Comparison of ENCODE assay signal across 18 cellular contexts in the genomic region with DNA sequence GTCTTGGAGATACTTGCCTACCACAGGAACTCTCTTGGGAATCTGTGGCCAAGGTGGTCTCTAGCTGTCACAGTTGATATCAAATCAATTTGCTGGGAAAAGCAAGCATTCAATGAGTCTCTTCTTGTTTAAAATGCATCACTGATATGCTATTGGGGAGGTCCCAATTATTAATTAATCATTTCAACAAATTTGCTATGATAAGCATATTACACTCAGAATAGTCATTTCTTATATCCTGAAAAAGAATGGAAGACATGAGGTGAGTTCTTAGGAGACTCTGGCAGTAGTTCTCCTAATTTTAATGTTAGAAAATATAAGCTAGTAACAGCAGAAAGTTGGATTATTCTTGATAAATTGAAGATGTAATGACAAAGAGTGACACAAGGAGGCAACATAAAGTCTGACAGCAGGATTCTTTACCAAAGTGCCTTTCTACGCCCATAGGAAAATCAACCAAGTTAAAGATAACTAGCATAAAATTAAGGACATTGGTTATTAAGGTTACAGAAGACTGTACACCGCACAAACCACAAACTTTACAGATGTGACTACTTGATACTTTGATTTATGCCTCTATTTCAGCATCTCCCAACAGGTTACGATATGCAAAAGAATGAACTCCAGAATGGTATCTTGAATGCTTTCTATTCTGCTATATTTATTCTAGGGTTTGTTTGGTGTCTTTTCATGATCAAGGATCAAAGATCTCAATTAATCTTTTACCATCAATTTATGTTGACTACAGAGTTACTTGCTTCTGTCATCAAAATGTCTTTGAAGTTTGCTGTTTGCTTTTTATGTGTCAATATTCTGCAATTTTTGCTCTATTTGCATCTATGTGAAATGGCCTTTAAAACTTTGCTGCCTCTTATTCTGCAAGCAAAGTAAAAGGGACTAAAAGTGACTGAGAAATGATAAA.
DNase-seq lines count a peak whose midpoint lies in the region; ATAC-seq, FAIRE-seq and TF ChIP-seq lines count a peak whose summit lies in the region.
"Had no signal": no experiment of that assay in that cellular context is flagged by ENCODE, and none has a peak within 500 bp of the region (broad histone marks: within the 10 kb centered on the region; RNA-seq: fewer than 3 reads in every experiment).

No MANE protein-coding gene starts in this region.

- no peaks in the 10 kb centered on the region for H3K9me2 ChIP-seq in Loucy (replicated peaks; ENCODE audit: low read depth, low read length)

- no peaks in the 10 kb centered on the region for H3K36me3 Mint-ChIP-seq in chondrocyte (ENCODE audit: low read depth)
- H3K36me3 Mint-ChIP-seq: CD4-positive, alpha-beta memory T cell had no signal

- H3K4me1 ChIP-seq in DND-41 (ENCODE audit: insufficient read depth, low read length) (no peaks in the 10 kb centered on the region), Loucy (ENCODE audit: insufficient read depth, low read length, poor library complexity, severe bottlenecking) (no peaks in the 10 kb centered on the region), mesendoderm (ENCODE audit: control insufficient read depth, low read depth, low read length) (no peaks in the 10 kb centered on the region), pancreas (no peaks in the 10 kb centered on the region)
- H3K4me1 ChIP-seq: heart left ventricle had no signal

- no peaks in the 10 kb centered on the region for H3F3A ChIP-seq in Loucy (ENCODE audit: low read depth)

- no peaks in the 10 kb centered on the region for H3K79me2 ChIP-seq in DND-41 (ENCODE audit: insufficient read depth, low read length)
- H3K79me2 ChIP-seq in Loucy (ENCODE audit: insufficient read depth, low read length): no peaks in the 10 kb centered on the region
- H3K79me2 ChIP-seq in mesendoderm (ENCODE audit: control insufficient read depth, insufficient read depth, low read length): no peaks in the 10 kb centered on the region

- no peak overlapping the region for H3K27ac Mint-ChIP-seq in chondrocyte (ENCODE audit: unreplicated experiment)
- H3K27ac Mint-ChIP-seq: activated CD8-positive, alpha-beta T cell treated with anti-CD3 and anti-CD28 coated beads for 36 hours; CD4-positive, alpha-beta memory T cell had no signal

- H3K9me3 ChIP-seq in DND-41 (ENCODE audit: insufficient read depth, low read length, severe bottlenecking) (no peaks in the 10 kb centered on the region), Loucy (ENCODE audit: insufficient read depth, low read depth, low read length) (no peaks in the 10 kb centered on the region), pancreas (no peaks in the 10 kb centered on the region)

- H3K9me3 Mint-ChIP-seq in chondrocyte (ENCODE audit: low read depth): peaks cover 7% of the 10 kb centered on the region
- H3K9me3 Mint-ChIP-seq: activated CD8-positive, alpha-beta T cell treated with anti-CD3 and anti-CD28 coated beads for 36 hours had no signal

- H4K20me1 ChIP-seq in DND-41 (ENCODE audit: insufficient read depth, low read length) (no peaks in the 10 kb centered on the region), Loucy (ENCODE audit: insufficient read depth, low read length, poor library complexity, severe bottlenecking) (no peaks in the 10 kb centered on the region)

- no peak overlapping the region for H2BK15ac ChIP-seq in mesendoderm (replicated peaks; ENCODE audit: low read depth)

- H3K56ac ChIP-seq in mesendoderm (ENCODE audit: low read length): no peak overlapping the region

- H3K79me1 ChIP-seq in mesendoderm (ENCODE audit: low read length): no peaks in the 10 kb centered on the region

- no peaks in the 10 kb centered on the region for H3K27me3 Mint-ChIP-seq in chondrocyte (ENCODE audit: low read depth)

- no peak overlapping the region for H3K4me3 ChIP-seq in DND-41 (ENCODE audit: low read depth in 1 of 2, low read length in 2 of 2)
- H3K4me3 ChIP-seq in Loucy (ENCODE audit: low read length, poor library complexity, severe bottlenecking): no peak overlapping the region
- H3K4me3 ChIP-seq in mesendoderm (ENCODE audit: low read length): no peak overlapping the region
- no peak overlapping the region for H3K4me3 ChIP-seq in pancreas
- H3K4me3 ChIP-seq: heart left ventricle had no signal

- H3K4me3 Mint-ChIP-seq in chondrocyte (ENCODE audit: unreplicated experiment): no peak overlapping the region
- H3K4me3 Mint-ChIP-seq: activated CD8-positive, alpha-beta T cell treated with anti-CD3 and anti-CD28 coated beads for 36 hours; CD4-positive, alpha-beta memory T cell had no signal

- FAIRE-seq in pancreas (lab: Jason Lieb, UNC): no peak
- FAIRE-seq: GM12892 had no signal

- H3K4ac ChIP-seq in mesendoderm (ENCODE audit: low read depth, low read length): no peak overlapping the region

- H3K9ac ChIP-seq in DND-41 (ENCODE audit: low read depth, low read length) (no peak overlapping the region), Loucy (ENCODE audit: low read depth, low read length, poor library complexity, severe bottlenecking) (no peak overlapping the region), mesendoderm (ENCODE audit: low read length) (no peak overlapping the region)

- intact Hi-C loops in pancreas (cut with DNase I): no loop called here

- DNase-seq in DND-41 (no peak), chondrocyte (ENCODE audit: low spot score) (no peak), mesendoderm (peak; percentile 18), pancreas (no peak), NCI-H1436 treated with DMSO at 0.1 percent for 48 hours (lab: John Stamatoyannopoulos, UW) (no peak)
- DNase-seq: activated CD8-positive, alpha-beta T cell treated with anti-CD3 and anti-CD28 coated beads for 36 hours; CD4-positive, alpha-beta memory T cell; cerebellar nuclear complex; heart left ventricle; kidney; NCI-H1930; posterior cingulate gyrus had no signal

- H4K8ac ChIP-seq in mesendoderm (ENCODE audit: low read depth, low read length): no peak overlapping the region

- no peaks in the 10 kb centered on the region for H3K4me1 Mint-ChIP-seq in chondrocyte (ENCODE audit: low read depth)
- H3K4me1 Mint-ChIP-seq: CD4-positive, alpha-beta memory T cell had no signal

- TF ChIP-seq CTCF in DND-41 (IDR thresholded peaks at IDR 0.05; ENCODE audit: borderline replicate concordance, extremely low read depth, low read length, poor library complexity, severe bottlenecking) (peak; percentile 25), Loucy (conservative IDR thresholded peaks at IDR 0.05; ENCODE audit: low read length) (0 out of 2 replicates have a peak, but pooled peaks have one; percentile 19), chondrocyte (IDR thresholded peaks at IDR 0.05) (peak; percentile 44), pancreas (IDR thresholded peaks at IDR 0.05) (no peak)

- H3K23ac ChIP-seq in mesendoderm (ENCODE audit: low read length): no peak overlapping the region

- H4K5ac ChIP-seq in mesendoderm (ENCODE audit: low read length): no peak overlapping the region

- no peak for ATAC-seq in DND-41 (ENCODE audit: insufficient read depth, low read depth)
- ATAC-seq in HG02885 (IDR thresholded peaks at IDR 0.05; ENCODE audit: poor library complexity, unreplicated experiment): no peak
- no peak for ATAC-seq in pancreas
- ATAC-seq in GM21619 (IDR thresholded peaks at IDR 0.05; ENCODE audit: unreplicated experiment): no peak
- ATAC-seq: activated CD8-positive, alpha-beta T cell treated with anti-CD3 and anti-CD28 coated beads for 36 hours; heart left ventricle; Right ventricle myocardium inferior had no signal

- no CpG with 5 or more reads among the region's 3 CpGs for WGBS in mesendoderm (ENCODE audit: extremely low coverage, insufficient coverage, low lambda C conversion rate)
- 48 to 56% methylated on average over 3 of the region's 3 CpGs for WGBS in pancreas, 2 donors

- H3K4me2 ChIP-seq in DND-41 (ENCODE audit: insufficient read depth, low read length) (no peak overlapping the region), Loucy (ENCODE audit: low read depth, low read length, poor library complexity, severe bottlenecking) (no peak overlapping the region), mesendoderm (ENCODE audit: low read length) (no peak overlapping the region)

- H3K27ac ChIP-seq in DND-41 (ENCODE audit: low read length): no peak overlapping the region
- no peak overlapping the region for H3K27ac ChIP-seq in mesendoderm (ENCODE audit: low read depth, low read length)
- H3K27ac ChIP-seq in pancreas: no peak overlapping the region
- H3K27ac ChIP-seq: epithelial cell of prostate, heart left ventricle had no signal

- H3K36me3 ChIP-seq in DND-41 (ENCODE audit: insufficient read depth, low read length): no peaks in the 10 kb centered on the region
- H3K36me3 ChIP-seq in Loucy (ENCODE audit: insufficient read depth, low read length): no peaks in the 10 kb centered on the region
- no peaks in the 10 kb centered on the region for H3K36me3 ChIP-seq in mesendoderm (ENCODE audit: control insufficient read depth, insufficient read depth, low read length)
- no peaks in the 10 kb centered on the region for H3K36me3 ChIP-seq in pancreas
- H3K36me3 ChIP-seq: heart left ventricle had no signal

- H2AK5ac ChIP-seq in mesendoderm (ENCODE audit: low read length): no peak overlapping the region

- no peak overlapping the region for H2BK5ac ChIP-seq in mesendoderm (ENCODE audit: low read length)

- no peak overlapping the region for H2AFZ ChIP-seq in DND-41 (ENCODE audit: low read depth, low read length)
- H2AFZ ChIP-seq in Loucy (ENCODE audit: low read length): no peak overlapping the region

- H3K27me3 ChIP-seq in DND-41 (ENCODE audit: insufficient read depth, low read length, poor library complexity): no peaks in the 10 kb centered on the region
- no peaks in the 10 kb centered on the region for H3K27me3 ChIP-seq in Loucy (ENCODE audit: insufficient read depth, low read length, poor library complexity, severe bottlenecking)
- H3K27me3 ChIP-seq in mesendoderm (ENCODE audit: insufficient read depth, low read length, poor library complexity): no peaks in the 10 kb centered on the region
- no peaks in the 10 kb centered on the region for H3K27me3 ChIP-seq in pancreas
- H3K27me3 ChIP-seq: heart left ventricle had no signal

- no peak overlapping the region for H3K18ac ChIP-seq in mesendoderm (ENCODE audit: low read length)

- H2BK120ac ChIP-seq in mesendoderm (ENCODE audit: low read depth, low read length): no peak overlapping the region

Comparison
In these comparisons a context has a peak if more than half of its experiments do, and no peak if none do; other contexts are left out.
1. CTCF ChIP-seq: peak in DND-41 (single experiment), Loucy (single experiment) and chondrocyte (single experiment); none in pancreas (0 of 4).